ENCODE assay signal across 14 cellular contexts in genomic region chr14:101584049-101584859, GRCh38. TPM values are rescaled to one million over a fixed set of nuclear protein-coding genes. Genes with fewer than 3 reads are reported as not detected.
DNase-seq lines count a peak whose midpoint lies in the region; ATAC-seq, FAIRE-seq and TF ChIP-seq lines count a peak whose summit lies in the region.
"Had no signal": no experiment of that assay in that cellular context is flagged by ENCODE, and none has a peak within 500 bp of the region (broad histone marks: within the 10 kb centered on the region; RNA-seq: fewer than 3 reads in every experiment).

No MANE protein-coding gene starts in this region.

- WGBS in GM12878 (ENCODE audit: insufficient coverage, insufficient replicate concordance, low lambda C conversion rate, missing lambda C conversion rate) = 64% methylated on average over 55 of the region's 55 CpGs

- no TSS peak for BruUV-seq in GM12878 (replicated peaks; lab: Mats Ljungman, UMichigan)

- no peak for ATAC-seq in GM12878
- no peak for ATAC-seq in stimulated activated effector memory CD8-positive, alpha-beta T cell treated with anti-CD3 and anti-CD28 coated beads, Interleukin-12 subunit alpha, Interleukin-12 subunit beta, amount 100 ng/mL, for 72 hours

- RAD21 ChIA-PET in GM12878 (lab: Charles Lee; ENCODE audit: unreplicated experiment) = no interaction called here

- H3K4me1 ChIP-seq in GM12878 (ENCODE audit: control insufficient read depth, insufficient read depth, low read length) = no peaks in the 10 kb centered on the region
- peaks cover 0 to 2% of the 10 kb centered on the region in 2 donors for H3K4me1 ChIP-seq in kidney (ENCODE audit: control insufficient read depth in 1 of 2, insufficient read depth in 1 of 2, low read depth in 1 of 2, low read length in 2 of 2)
- H3K4me1 ChIP-seq in effector memory CD4-positive, alpha-beta T cell (ENCODE audit: control insufficient read depth, insufficient read depth, low read length, poor library complexity, severe bottlenecking) = no peaks in the 10 kb centered on the region

- no peak overlapping the region for H3K4me3 Mint-ChIP-seq in stimulated activated effector memory CD8-positive, alpha-beta T cell treated with anti-CD3 and anti-CD28 coated beads, Interleukin-12 subunit alpha, Interleukin-12 subunit beta, amount 100 ng/mL, for 72 hours
- H3K4me3 Mint-ChIP-seq: activated naive CD4-positive, alpha-beta T cell treated with anti-CD3 and anti-CD28 coated beads, Interleukin-2, amount 10 ng/mL, durations not matched to agents 7 days and 5 days had no signal

- SMC1A ChIA-PET in GM12878 (lab: Charles Lee; ENCODE audit: uncharacterized antibody, unreplicated experiment) = no interaction called here

- no peaks in the 10 kb centered on the region for H3K79me2 ChIP-seq in GM12878 (ENCODE audit: control insufficient read depth, insufficient read depth, low read length)

- no peak overlapping the region for H2AFZ ChIP-seq in GM12878 (ENCODE audit: control insufficient read depth, low read depth, low read length)

- no peak for TF ChIP-seq EP300 in GM12878 (IDR thresholded peaks at IDR 0.05; ENCODE audit: borderline replicate concordance in 1 of 2, control insufficient read depth in 1 of 2, low read depth in 2 of 2, low read length in 2 of 2)

- in situ Hi-C loops in GM12878 (cut with MboI) = no loop called here
- in situ Hi-C loops in G401 (cut with HindIII; ENCODE audit: low sequenced_read_pairs) = no loop called here

- no peak overlapping the region for H3K4me2 ChIP-seq in GM12878 (ENCODE audit: control insufficient read depth, insufficient read depth)

- FAIRE-seq in HTR-8/SVneo (lab: Jason Lieb, UNC) (no peak), GM12878 (lab: Jason Lieb, UNC) (no peak), kidney (lab: Jason Lieb, UNC) (no peak)
- FAIRE-seq: TTC549 had no signal

- H3K9ac ChIP-seq in GM12878 (ENCODE audit: control insufficient read depth, insufficient read depth, low read length) (no peak overlapping the region), kidney (ENCODE audit: low read length in 2 of 2) (no peak overlapping the region)

- TF ChIP-seq RAD21 in GM12878 (IDR thresholded peaks at IDR 0.05; ENCODE audit: insufficient read depth, low read depth, low read length) = no peak

- POLR2A ChIA-PET in AG04449 (lab: Yijun Ruan, JAX) (no interaction called here), GM12878 (lab: Charles Lee) (no interaction called here)

- H3K9me3 Mint-ChIP-seq in stimulated activated effector memory CD8-positive, alpha-beta T cell treated with anti-CD3 and anti-CD28 coated beads, Interleukin-12 subunit alpha, Interleukin-12 subunit beta, amount 100 ng/mL, for 72 hours = no peaks in the 10 kb centered on the region
- H3K9me3 Mint-ChIP-seq: activated naive CD4-positive, alpha-beta T cell treated with anti-CD3 and anti-CD28 coated beads, Interleukin-2, amount 10 ng/mL, durations not matched to agents 7 days and 5 days had no signal

- H3K27ac Mint-ChIP-seq in stimulated activated effector memory CD8-positive, alpha-beta T cell treated with anti-CD3 and anti-CD28 coated beads, Interleukin-12 subunit alpha, Interleukin-12 subunit beta, amount 100 ng/mL, for 72 hours = no peak overlapping the region
- H3K27ac Mint-ChIP-seq: activated naive CD4-positive, alpha-beta T cell treated with anti-CD3 and anti-CD28 coated beads, Interleukin-2, amount 10 ng/mL, durations not matched to agents 7 days and 5 days had no signal

- H3K9me3 ChIP-seq in GM12878 (replicated peaks; ENCODE audit: control insufficient read depth, insufficient read depth, low read length) (no peaks in the 10 kb centered on the region), kidney (ENCODE audit: control insufficient read depth in 1 of 2, low read length in 2 of 2) (no peaks in the 10 kb centered on the region)
- no peaks in the 10 kb centered on the region for H3K9me3 ChIP-seq in effector memory CD4-positive, alpha-beta T cell (ENCODE audit: control insufficient read depth, low read length)

- H3K36me3 ChIP-seq in GM12878 (ENCODE audit: control insufficient read depth in 2 of 2, insufficient read depth in 2 of 2, low read length in 1 of 2) (no peaks in the 10 kb centered on the region), kidney (ENCODE audit: control insufficient read depth in 1 of 2, insufficient read depth in 2 of 2, low read length in 2 of 2) (no peaks in the 10 kb centered on the region)
- no peaks in the 10 kb centered on the region for H3K36me3 ChIP-seq in effector memory CD4-positive, alpha-beta T cell (ENCODE audit: control insufficient read depth, insufficient read depth, low read length)

- H3K4me3 ChIP-seq in AG04449 (ENCODE audit: low read depth, low read length) (peak overlapping the region; percentile 44), GM12878 (no peak overlapping the region), kidney (ENCODE audit: low read length in 2 of 2) (no peak overlapping the region)
- no peak overlapping the region for H3K4me3 ChIP-seq in effector memory CD4-positive, alpha-beta T cell (ENCODE audit: insufficient read depth, low read depth, low read length, poor library complexity, severe bottlenecking)

- H4K20me1 ChIP-seq in GM12878 (ENCODE audit: control insufficient read depth, insufficient read depth) = no peaks in the 10 kb centered on the region

- no peak for TF ChIP-seq POLR2A in GM12878 (IDR thresholded peaks at IDR 0.05; ENCODE audit: low read depth, low read length)

- H3K27me3 ChIP-seq in GM12878 (replicated peaks in 1 of 2; ENCODE audit: control insufficient read depth in 2 of 2, insufficient read depth in 2 of 2, low read length in 1 of 2) = no peaks in the 10 kb centered on the region
- no peaks in the 10 kb centered on the region for H3K27me3 ChIP-seq in effector memory CD4-positive, alpha-beta T cell (replicated peaks; ENCODE audit: control insufficient read depth, insufficient read depth, low read length, poor library complexity, severe bottlenecking)

- H3K27ac ChIP-seq in GM12878 (ENCODE audit: control insufficient read depth, insufficient read depth) (no peak overlapping the region), kidney (ENCODE audit: low read depth in 2 of 2, low read length in 2 of 2) (no peak overlapping the region)
- no peak overlapping the region for H3K27ac ChIP-seq in effector memory CD4-positive, alpha-beta T cell (ENCODE audit: insufficient read depth, low read length, poor library complexity, severe bottlenecking)

- no peak for TF ChIP-seq CTCF in AG04449 (IDR thresholded peaks at IDR 0.05; ENCODE audit: insufficient read depth, low read length, missing control alignments)
- TF ChIP-seq CTCF in GM12878 (IDR thresholded peaks at IDR 0.05 in 2 of 3, conservative IDR thresholded peaks at IDR 0.05 in 1 of 3; ENCODE audit: control insufficient read depth in 2 of 3, extremely low read depth in 1 of 3, insufficient read depth in 1 of 3, low read depth in 3 of 3, low read length in 3 of 3) = no peak
- TF ChIP-seq CTCF in kidney (IDR thresholded peaks at IDR 0.05; ENCODE audit: borderline replicate concordance, extremely low read depth, insufficient read depth) = no peak

- intact Hi-C loops in GM12878 (cut with micrococcal nuclease; ENCODE audit: unreplicated experiment) (no loop called here), kidney (cut with DNase I) (no loop called here)

- CTCF ChIA-PET in AG04449 (lab: Yijun Ruan, JAX) = no interaction called here
- CTCF ChIA-PET in GM12878 (lab: Yijun Ruan, JAX) = no interaction called here

- H3K4me1 Mint-ChIP-seq in stimulated activated effector memory CD8-positive, alpha-beta T cell treated with anti-CD3 and anti-CD28 coated beads, Interleukin-12 subunit alpha, Interleukin-12 subunit beta, amount 100 ng/mL, for 72 hours = no peaks in the 10 kb centered on the region
- H3K4me1 Mint-ChIP-seq: activated naive CD4-positive, alpha-beta T cell treated with anti-CD3 and anti-CD28 coated beads, Interleukin-2, amount 10 ng/mL, durations not matched to agents 7 days and 5 days had no signal

- no peaks in the 10 kb centered on the region for H3K36me3 Mint-ChIP-seq in stimulated activated effector memory CD8-positive, alpha-beta T cell treated with anti-CD3 and anti-CD28 coated beads, Interleukin-12 subunit alpha, Interleukin-12 subunit beta, amount 100 ng/mL, for 72 hours
- H3K36me3 Mint-ChIP-seq: activated naive CD4-positive, alpha-beta T cell treated with anti-CD3 and anti-CD28 coated beads, Interleukin-2, amount 10 ng/mL, durations not matched to agents 7 days and 5 days had no signal

- DNase-seq in AG04449 (ENCODE audit: low read depth, low spot score) (peak; percentile 1), HTR-8/SVneo (ENCODE audit: insufficient read length, low spot score) (peak; percentile 46), GM12878 (ENCODE audit: low read depth, low spot score) (no peak), kidney (peak; percentile 82), G401 (ENCODE audit: low spot score) (no peak), DMS53 (lab: John Stamatoyannopoulos, UW) (no peak)
- DNase-seq in effector memory CD4-positive, alpha-beta T cell = no peak
- DNase-seq in stimulated activated effector memory CD8-positive, alpha-beta T cell treated with anti-CD3 and anti-CD28 coated beads, Interleukin-12 subunit alpha, Interleukin-12 subunit beta, amount 100 ng/mL, for 72 hours (ENCODE audit: low spot score in 2 of 2) = no peak
- DNase-seq: activated naive CD4-positive, alpha-beta T cell treated with anti-CD3 and anti-CD28 coated beads, Interleukin-2, amount 10 ng/mL, durations not matched to agents 7 days and 5 days; HCEC 1CT; mesendoderm had no signal

RNA-seq across cellular contexts. Expression of gene DIO3, which starts 23.0 kb away (rescaled TPM):
- total RNA-seq in GM12878 (2013; cell fraction: nucleolus; rRNA removed) = not detected in 2 replicates
- total RNA-seq in GM12878 (2014; rRNA removed) (not detected in 2 replicates), GM12878 (2014; rRNA removed; fragmentation: Illumina TruSeq; extraction: Trizol) (not detected in 2 replicates), GM12878 (2021) (not detected in 2 replicates), kidney (0.94 TPM)
- not detected for polyA plus RNA-seq in GM12878 (2011; ENCODE audit: low read depth)
- polyA plus RNA-seq in GM12878 (2011; rRNA removed) (not detected in 2 replicates), GM12878 (2014; fragmentation: Illumina TruSeq; extraction: Trizol) (not detected in 2 replicates), GM12878 (2014; fragmentation: Nextera tagmentation; extraction: Ambion mirVana) (not detected), GM12878 (2014; rRNA removed) (not detected in 2 replicates), GM12878 (2016; fragmentation: Nextera tagmentation; extraction: Ambion mirVana) (not detected), kidney (ENCODE audit: insufficient read depth, low read depth, low replicate concordance) (0.17 TPM)
- not detected in 2 replicates for polyA plus RNA-seq in GM12878 (2011; cell fraction: cytosol; rRNA removed)
- not detected in 2 replicates for polyA plus RNA-seq in GM12878 (2011; cell fraction: nucleus; rRNA removed)
- not detected in 2 replicates for polyA plus RNA-seq in GM12878 (2012)
- not detected in 2 replicates for polyA minus RNA-seq in GM12878 (2011; rRNA and poly(A)+ RNA removed)
- polyA minus RNA-seq in GM12878 (2011; cell fraction: cytosol; rRNA and poly(A)+ RNA removed) = not detected in 2 replicates
- polyA minus RNA-seq in GM12878 (2011; cell fraction: nucleus; rRNA and poly(A)+ RNA removed) = not detected in 2 replicates
- total RNA-seq in G401 (2014; rRNA removed; shearing (Covaris generic)) = not detected in 2 replicates
- total RNA-seq: epithelial cell of proximal tubule, HT1080 had no signal

Comparison
In these comparisons a context has a peak if more than half of its experiments do, and no peak if none do; other contexts are left out.
1. DNase-seq: peak in AG04449 (single experiment), HTR-8/SVneo (single experiment) and kidney (single experiment); none in GM12878 (single experiment), effector memory CD4-positive, alpha-beta T cell (0 of 3), G401 (single experiment), stimulated activated effector memory CD8-positive, alpha-beta T cell treated with anti-CD3 and anti-CD28 coated beads, Interleukin-12 subunit alpha, Interleukin-12 subunit beta, amount 100 ng/mL, for 72 hours (0 of 2) and DMS53 (single experiment).